Comparison of ENCODE assay signal across 1 cellular context in genomic region chr7:90892213-90892612, GRCh38.
TF ChIP-seq lines count a peak whose summit lies in the region.

No MANE protein-coding gene starts in this region.

TF ChIP-seq in WTC11, 78 proteins besides CTCF, POLR2A, EP300 and RAD21 (continued from another document):
- TF ChIP-seq ZNF532 (CRISPR knock-in tag; IDR thresholded peaks at IDR 0.05; ENCODE audit: borderline replicate concordance), result no peak
